ENCODE assay signal across 11 cellular contexts in genomic region chr1:9753121-9753531, GRCh38.
DNase-seq lines count a peak whose midpoint lies in the region; TF ChIP-seq lines count a peak whose summit lies in the region.
"Had no signal": no experiment of that assay in that cellular context is flagged by ENCODE, and none has a peak within 500 bp of the region (broad histone marks: within the 10 kb centered on the region; RNA-seq: fewer than 3 reads in every experiment).

No MANE protein-coding gene starts in this region.

- H3K27ac Mint-ChIP-seq in nephron progenitor cell = peak overlapping the region; percentile 91
- H3K27ac Mint-ChIP-seq: dendritic cell treated with granulocyte-macrophage colony-stimulating factor and Interleukin-4, amounts not matched to agents 40 ng/mL and 50 ng/mL, for 4 days had no signal

- TF ChIP-seq CTCF in AG09319 (IDR thresholded peaks at IDR 0.05; ENCODE audit: low read depth, low read length) (no peak), nephron progenitor cell (IDR thresholded peaks at IDR 0.05) (no peak)

- no peak for TF ChIP-seq EP300 in Ishikawa (IDR thresholded peaks at IDR 0.05; ENCODE audit: borderline replicate concordance)

- H3K36me3 Mint-ChIP-seq in nephron progenitor cell (ENCODE audit: low read depth) = peaks cover 85% of the 10 kb centered on the region

- H3K27me3 Mint-ChIP-seq in nephron progenitor cell (ENCODE audit: low read depth, poor library complexity) = no peaks in the 10 kb centered on the region
- H3K27me3 Mint-ChIP-seq: dendritic cell treated with granulocyte-macrophage colony-stimulating factor and Interleukin-4, amounts not matched to agents 40 ng/mL and 50 ng/mL, for 4 days had no signal

- DNase-seq in AG09319 (ENCODE audit: extremely low read depth, low read depth) (peak; percentile 50), cerebellum (ENCODE audit: low spot score) (peak; percentile 46), nephron progenitor cell (no peak), iPS-NIHi11 (ENCODE audit: low spot score) (no peak)
- no peak for DNase-seq in stimulated activated CD4-positive, alpha-beta T cell treated with anti-CD3 and anti-CD28 coated beads, Interleukin-12 subunit alpha, Interleukin-12 subunit beta, amount 100 ng/mL, for 4 hours
- no peak for DNase-seq in activated effector memory CD4-positive, alpha-beta T cell treated with Interleukin-2 at 50 U/mL for 16 hours
- DNase-seq in activated CD4-positive, alpha-beta T cell treated with anti-CD3 and anti-CD28 coated beads, Interleukin-2, amount 50 U/mL, for 4 hours = no peak
- DNase-seq: COR-L47, NCI-H1930 had no signal

- no peaks in the 10 kb centered on the region for H3K4me1 Mint-ChIP-seq in nephron progenitor cell

- TF ChIP-seq RAD21 in Ishikawa (IDR thresholded peaks at IDR 0.05; ENCODE audit: low read depth) = no peak

- H3K9me3 Mint-ChIP-seq in nephron progenitor cell = peaks cover 7% of the 10 kb centered on the region
- H3K9me3 Mint-ChIP-seq: dendritic cell treated with granulocyte-macrophage colony-stimulating factor and Interleukin-4, amounts not matched to agents 40 ng/mL and 50 ng/mL, for 4 days had no signal

- no peak overlapping the region for H3K4me3 Mint-ChIP-seq in nephron progenitor cell
- H3K4me3 Mint-ChIP-seq: dendritic cell treated with granulocyte-macrophage colony-stimulating factor and Interleukin-4, amounts not matched to agents 40 ng/mL and 50 ng/mL, for 4 days had no signal

TF ChIP-seq in Ishikawa, 13 proteins besides CTCF, POLR2A, EP300 and RAD21:
- no peak for TF ChIP-seq TAF1 (IDR thresholded peaks at IDR 0.05; ENCODE audit: low read depth)
- peak; percentile 41; the same call in 1 of the 2 replicates for TF ChIP-seq NFIC (IDR thresholded peaks at IDR 0.05)
- no peak for TF ChIP-seq ZBTB7A (IDR thresholded peaks at IDR 0.05; ENCODE audit: low read depth)
TF ChIP-seq in Ishikawa: peak in this region for 1.

Comparison
In these comparisons a context has a peak if more than half of its experiments do, and no peak if none do; other contexts are left out.
1. DNase-seq: peak in AG09319 (single experiment) and cerebellum (single experiment); none in nephron progenitor cell (single experiment), iPS-NIHi11 (single experiment), stimulated activated CD4-positive, alpha-beta T cell treated with anti-CD3 and anti-CD28 coated beads, Interleukin-12 subunit alpha, Interleukin-12 subunit beta, amount 100 ng/mL, for 4 hours (single experiment), activated effector memory CD4-positive, alpha-beta T cell treated with Interleukin-2 at 50 U/mL for 16 hours (single experiment) and activated CD4-positive, alpha-beta T cell treated with anti-CD3 and anti-CD28 coated beads, Interleukin-2, amount 50 U/mL, for 4 hours (0 of 2).